In the genomic region with DNA sequence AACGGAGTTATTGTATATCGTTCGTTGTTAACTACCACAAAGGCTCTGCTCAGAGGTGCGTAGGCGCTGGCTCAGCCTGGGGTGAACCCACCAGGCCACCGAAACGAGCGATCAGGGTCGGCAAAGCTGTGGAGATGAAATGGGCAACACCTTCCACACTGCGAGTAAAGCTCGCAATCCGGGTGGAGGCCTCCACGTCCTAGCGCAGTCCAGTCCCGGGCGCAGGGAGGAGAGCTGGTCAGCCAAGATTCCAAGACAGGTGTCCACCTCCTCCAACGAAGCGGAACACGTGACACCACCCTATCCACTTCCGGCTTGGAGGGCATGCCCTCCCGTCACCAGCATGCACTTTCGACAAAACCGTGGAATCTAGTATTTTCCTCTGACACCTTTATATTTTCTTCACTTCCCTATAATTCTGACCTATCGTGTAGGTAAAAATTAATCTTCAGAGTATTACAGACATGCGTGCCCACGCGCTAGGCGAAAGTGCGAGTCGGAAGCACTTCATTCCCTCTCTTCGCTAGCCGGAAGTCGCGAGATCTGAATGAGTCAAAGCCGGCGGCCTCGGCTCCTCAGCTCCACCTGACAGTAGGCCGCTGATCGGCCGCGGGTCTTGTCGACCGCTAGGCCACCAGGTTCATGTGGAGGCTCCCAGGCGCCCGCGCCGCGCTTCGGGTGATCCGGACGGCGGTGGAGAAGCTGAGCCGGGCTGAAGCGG, we compare ENCODE assay signal across 8 cellular contexts. TPM values are rescaled to one million over a fixed set of nuclear protein-coding genes. Genes with fewer than 3 reads are reported as not detected.
DNase-seq lines count a peak whose midpoint lies in the region; ATAC-seq and TF ChIP-seq lines count a peak whose summit lies in the region.

A gene with protein sequence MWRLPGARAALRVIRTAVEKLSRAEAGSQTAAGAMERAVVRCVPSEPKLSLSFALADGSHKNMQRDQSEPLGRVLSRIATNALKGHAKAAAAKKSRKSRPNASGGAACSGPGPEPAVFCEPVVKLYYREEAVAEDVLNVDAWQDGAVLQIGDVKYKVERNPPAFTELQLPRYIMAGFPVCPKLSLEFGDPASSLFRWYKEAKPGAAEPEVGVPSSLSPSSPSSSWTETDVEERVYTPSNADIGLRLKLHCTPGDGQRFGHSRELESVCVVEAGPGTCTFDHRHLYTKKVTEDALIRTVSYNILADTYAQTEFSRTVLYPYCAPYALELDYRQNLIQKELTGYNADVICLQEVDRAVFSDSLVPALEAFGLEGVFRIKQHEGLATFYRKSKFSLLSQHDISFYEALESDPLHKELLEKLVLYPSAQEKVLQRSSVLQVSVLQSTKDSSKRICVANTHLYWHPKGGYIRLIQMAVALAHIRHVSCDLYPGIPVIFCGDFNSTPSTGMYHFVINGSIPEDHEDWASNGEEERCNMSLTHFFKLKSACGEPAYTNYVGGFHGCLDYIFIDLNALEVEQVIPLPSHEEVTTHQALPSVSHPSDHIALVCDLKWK (plus strand): TSS at position 537 of the 721 bp plus-strand sequence. CDS start 106 bp downstream, at position 643.

- H3K27ac ChIP-seq in prostate gland, result peak within 1 kb of the TSS; percentile 73 to 89

- TF ChIP-seq CTCF in GM13977 (IDR thresholded peaks at IDR 0.05; ENCODE audit: extremely low read depth, insufficient read depth, missing control alignments) (no peak), prostate gland (IDR thresholded peaks at IDR 0.05) (peak in 2 of 4 experiments; percentile 7 to 17)

- H3K27ac Mint-ChIP-seq in T-helper 1 cell treated with Interleukin-12 subunit alpha and Interleukin-12 subunit beta and Interleukin-4 antibody, amounts not matched to agents 30 μg/mL and 1 μg/mL, for 36 hours, result peak within 1 kb of the TSS; percentile 97

- TF ChIP-seq POLR2A in prostate gland (IDR thresholded peaks at IDR 0.05), result peak; percentile 46

- no peaks in the 10 kb centered on the region for H3K27me3 Mint-ChIP-seq in T-helper 1 cell treated with Interleukin-12 subunit alpha and Interleukin-12 subunit beta and Interleukin-4 antibody, amounts not matched to agents 30 μg/mL and 1 μg/mL, for 36 hours (ENCODE audit: low read depth)

- ATAC-seq in HG02840 (IDR thresholded peaks at IDR 0.05; ENCODE audit: low FRiP score, unreplicated experiment), result peak; percentile 82
- peak; percentile 95 for ATAC-seq in left ventricle myocardium superior

- H3K4me1 ChIP-seq in prostate gland (replicated peaks), result peaks cover 17% of the 10 kb centered on the region

- in situ Hi-C loops in GM13977 (cut with MboI; ENCODE audit: low pct_unique_long_range_greater_than_20kb, low sequenced_read_pairs, unreplicated experiment), result loop anchor here (25.0 kb wide), 1 partner anchor 369 kb away; a partner anchor contains a TSS

- DNase-seq in GM13977 (ENCODE audit: low spot score) (peak; percentile 85), NCI-H146 treated with DMSO at 0.1 percent for 48 hours (lab: John Stamatoyannopoulos, UW; ENCODE audit: unreplicated experiment) (peak; percentile 66), amniotic stem cell (lab: John Stamatoyannopoulos, UW) (peak; percentile 84), left ventricle myocardium superior (peak; percentile 88), prostate gland (ENCODE audit: low spot score) (peak; percentile 84), ureter (ENCODE audit: low spot score) (peak; percentile 88)

- peaks cover 25% of the 10 kb centered on the region for H3K36me3 Mint-ChIP-seq in T-helper 1 cell treated with Interleukin-12 subunit alpha and Interleukin-12 subunit beta and Interleukin-4 antibody, amounts not matched to agents 30 μg/mL and 1 μg/mL, for 36 hours (ENCODE audit: low read depth)

- under 1% methylated on average over 54 of the region's 54 CpGs for WGBS in prostate gland

- H3K36me3 ChIP-seq in prostate gland, result no peaks in the 10 kb centered on the region

- H3K4me3 Mint-ChIP-seq in T-helper 1 cell treated with Interleukin-12 subunit alpha and Interleukin-12 subunit beta and Interleukin-4 antibody, amounts not matched to agents 30 μg/mL and 1 μg/mL, for 36 hours, result peak within 1 kb of the TSS; percentile 90

- H3K27me3 ChIP-seq in prostate gland (replicated peaks; ENCODE audit: insufficient read depth), result no peaks in the 10 kb centered on the region

- H3K9me3 ChIP-seq in prostate gland, result no peaks in the 10 kb centered on the region

- intact Hi-C loops in left ventricle myocardium superior (cut with micrococcal nuclease), result no loop called here
- intact Hi-C loops in prostate gland (cut with DNase I), result loop anchor here (2.0 kb wide), 1 partner anchor 41 kb away; a partner anchor contains a TSS

- H3K4me1 Mint-ChIP-seq in T-helper 1 cell treated with Interleukin-12 subunit alpha and Interleukin-12 subunit beta and Interleukin-4 antibody, amounts not matched to agents 30 μg/mL and 1 μg/mL, for 36 hours (ENCODE audit: low read depth), result peaks cover 29% of the 10 kb centered on the region

- H3K4me3 ChIP-seq in prostate gland, result peak within 1 kb of the TSS; percentile 77 to 84

- H3K9me3 Mint-ChIP-seq in T-helper 1 cell treated with Interleukin-12 subunit alpha and Interleukin-12 subunit beta and Interleukin-4 antibody, amounts not matched to agents 30 μg/mL and 1 μg/mL, for 36 hours, result no peaks in the 10 kb centered on the region

RNA-seq across cellular contexts. Expression of the gene that starts here (rescaled TPM):
- total RNA-seq in left ventricle myocardium superior (11.0 TPM), prostate gland (10 to 100 TPM; 22.8 to 23.3 TPM), ureter (28.6 TPM)

Comparison
In these comparisons a context has a peak if more than half of its experiments do, and no peak if none do; other contexts are left out.
1. Peak in every context shown above with its lines: DNase-seq, ATAC-seq, H3K4me3 ChIP-seq and H3K27ac ChIP-seq.